In the genomic region with DNA sequence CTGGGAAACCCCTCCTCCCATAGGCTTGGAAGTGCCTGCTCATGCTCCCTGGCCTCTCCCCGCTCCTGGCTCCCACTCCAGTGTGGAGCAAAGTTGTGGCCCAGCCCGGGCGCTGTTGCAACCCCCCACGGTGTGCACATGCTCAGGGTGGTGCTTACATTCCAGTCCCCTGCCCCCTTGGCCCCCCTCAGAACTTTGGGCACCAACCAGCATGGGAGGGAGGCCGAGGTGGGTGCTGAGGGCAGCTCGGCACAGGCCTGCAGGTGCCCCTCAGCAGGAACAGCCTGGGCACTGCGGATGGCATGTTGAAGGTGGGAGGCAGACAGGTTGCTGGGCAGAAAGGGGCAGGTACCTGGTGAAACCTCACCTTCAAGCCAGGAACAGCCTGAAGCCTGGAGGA, we compare ENCODE assay signal across 16 cellular contexts.
DNase-seq lines count a peak whose midpoint lies in the region; ATAC-seq and TF ChIP-seq lines count a peak whose summit lies in the region.
"Had no signal": no experiment of that assay in that cellular context is flagged by ENCODE, and none has a peak within 500 bp of the region (broad histone marks: within the 10 kb centered on the region; RNA-seq: fewer than 3 reads in every experiment).

No MANE protein-coding gene starts in this region.

- intact Hi-C loops in IMR-90 (cut with micrococcal nuclease) (no loop called here), upper lobe of right lung (cut with DNase I) (no loop called here)

- H2AFZ ChIP-seq in IMR-90 (replicated peaks; ENCODE audit: low read length, poor library complexity) (no peak overlapping the region), mesenchymal stem cell (ENCODE audit: low read depth, low read length) (no peak overlapping the region)

- H3K4ac ChIP-seq in IMR-90 (ENCODE audit: low read depth, low read length) (peak overlapping the region; percentile 58; the same call in 1 of the 2 replicates), mesenchymal stem cell (ENCODE audit: low read depth in 1 of 2, low read length in 2 of 2) (no peak overlapping the region)

- CTCF ChIA-PET in IMR-90 (lab: Yijun Ruan, JAX) = no interaction called here

- H2BK20ac ChIP-seq in IMR-90 (ENCODE audit: low read depth, low read length) = no peak overlapping the region

- H2BK12ac ChIP-seq in mesenchymal stem cell (ENCODE audit: low read length in 2 of 2) = no peak overlapping the region

- TF ChIP-seq CTCF in IMR-90 (conservative IDR thresholded peaks at IDR 0.05; ENCODE audit: low read depth, low read length) = no peak
- TF ChIP-seq CTCF in upper lobe of right lung (IDR thresholded peaks at IDR 0.05) = no peak
- TF ChIP-seq CTCF in BE2C (IDR thresholded peaks at IDR 0.05; ENCODE audit: low read depth, low read length) = no peak

- H4K8ac ChIP-seq in IMR-90 (ENCODE audit: low read depth in 2 of 2, low read length in 2 of 2) (no peak overlapping the region), mesenchymal stem cell (ENCODE audit: low read length) (peak overlapping the region; percentile 39)

- in situ Hi-C loops in IMR-90 (cut with MboI; ENCODE audit: low sequenced_read_pairs) = no loop called here

- no peaks in the 10 kb centered on the region for H4K20me1 ChIP-seq in IMR-90 (ENCODE audit: insufficient read depth, low read length)
- H4K20me1 ChIP-seq: BLaER1 treated with 17β-estradiol and CSF1 and Interleukin-3, amounts not matched to agents 10 nM and 100 nM had no signal

- no peak overlapping the region for H3K9ac ChIP-seq in IMR-90 (ENCODE audit: low read depth, low read length)
- H3K9ac ChIP-seq in mesenchymal stem cell (ENCODE audit: low read length) = no peak overlapping the region
- H3K9ac ChIP-seq: BLaER1 treated with 17β-estradiol and CSF1 and Interleukin-3, amounts not matched to agents 10 nM and 100 nM had no signal

- H2AK5ac ChIP-seq in IMR-90 (ENCODE audit: low read depth, low read length) (peak overlapping the region; percentile 52; the same call in 1 of the 2 replicates), mesenchymal stem cell (ENCODE audit: low read length, severe bottlenecking) (no peak overlapping the region)

- TF ChIP-seq RAD21 in IMR-90 (IDR thresholded peaks at IDR 0.05; ENCODE audit: low read length) = no peak

- H3K79me1 ChIP-seq in IMR-90 (ENCODE audit: low read depth in 1 of 2, low read length in 2 of 2) (no peaks in the 10 kb centered on the region), mesenchymal stem cell (replicated peaks; ENCODE audit: low read length, poor library complexity, severe bottlenecking) (no peaks in the 10 kb centered on the region)

- dilution Hi-C loops in IMR-90 (cut with HindIII; ENCODE audit: low sequenced_read_pairs, unreplicated experiment) = no loop called here

- H3K9me3 ChIP-seq in IMR-90 (ENCODE audit: control insufficient read depth, insufficient read depth, low read length) (peaks cover 3% of the 10 kb centered on the region; the same call in 1 of the 2 replicates), mesenchymal stem cell (ENCODE audit: control insufficient read depth, low read length) (peaks cover 11% of the 10 kb centered on the region), upper lobe of right lung (no peaks in the 10 kb centered on the region), BE2C (no peaks in the 10 kb centered on the region)
- H3K9me3 ChIP-seq: Caco-2 had no signal

- H4K91ac ChIP-seq in IMR-90 (ENCODE audit: insufficient read depth, low read depth, low read length) = no peak overlapping the region
- peak overlapping the region; percentile 61 for H4K91ac ChIP-seq in mesenchymal stem cell (ENCODE audit: low read length)

- DNase-seq in IMR-90 (no peak), mesenchymal stem cell (no peak), upper lobe of right lung (no peak), BE2C (no peak)
- DNase-seq: 8988T; ACHN; Caco-2; Calu3; CD4-positive, alpha-beta T cell; CD8-positive, alpha-beta T cell; DMS79 treated with DMSO at 0.1 percent for 48 hours; GF-D8 had no signal

- H3K18ac ChIP-seq in IMR-90 (ENCODE audit: low read depth, low read length) (no peak overlapping the region; the same call in 1 of the 2 replicates), mesenchymal stem cell (ENCODE audit: low read depth in 1 of 2, low read length in 2 of 2) (peak overlapping the region in 1 of 2 experiments; percentile 21)

- H3K23ac ChIP-seq in IMR-90 (ENCODE audit: low read depth, low read length) = no peak overlapping the region
- H3K23ac ChIP-seq in mesenchymal stem cell (ENCODE audit: low read length in 2 of 2) = no peak overlapping the region

- H3K56ac ChIP-seq in IMR-90 (ENCODE audit: extremely low read depth, insufficient read depth, low read length) = no peak overlapping the region

- POLR2A ChIA-PET in IMR-90 (lab: Charles Lee; ENCODE audit: unreplicated experiment) = no interaction called here

- H3K4me3 ChIP-seq in IMR-90 (ENCODE audit: insufficient read depth, low read depth, low read length) = no peak overlapping the region
- H3K4me3 ChIP-seq in mesenchymal stem cell (ENCODE audit: insufficient read depth in 1 of 2, low read depth in 1 of 2, low read length in 2 of 2) = no peak overlapping the region
- no peak overlapping the region for H3K4me3 ChIP-seq in upper lobe of right lung
- no peak overlapping the region for H3K4me3 ChIP-seq in BE2C (ENCODE audit: low read depth, low read length)
- H3K4me3 ChIP-seq: BLaER1 treated with 17β-estradiol and CSF1 and Interleukin-3, amounts not matched to agents 10 nM and 100 nM had no signal

- H2BK120ac ChIP-seq in IMR-90 (ENCODE audit: low read depth, low read length) (peak overlapping the region; percentile 28; the same call in 1 of the 2 replicates), mesenchymal stem cell (ENCODE audit: low read depth, low read length) (no peak overlapping the region)

- H2BK5ac ChIP-seq in IMR-90 (ENCODE audit: low read depth, low read length, poor library complexity, severe bottlenecking) = no peak overlapping the region
- no peak overlapping the region for H2BK5ac ChIP-seq in mesenchymal stem cell (ENCODE audit: low read depth, low read length, poor library complexity, severe bottlenecking)

- 69% methylated on average over 5 of the region's 7 CpGs; no CpG with 5 or more reads in 1 of the 2 experiments for WGBS in IMR-90 (ENCODE audit: extremely low coverage in 2 of 2, insufficient read length in 1 of 2), 2 experiments
- WGBS in mesenchymal stem cell = 92% methylated on average over 6 of the region's 7 CpGs

- no peak overlapping the region for H2AK9ac ChIP-seq in IMR-90 (replicated peaks; ENCODE audit: low read depth, low read length, poor library complexity)

- H3K4me1 ChIP-seq in IMR-90 (ENCODE audit: control insufficient read depth, insufficient read depth, low read length) = peaks cover 6% of the 10 kb centered on the region
- peaks cover 2% of the 10 kb centered on the region for H3K4me1 ChIP-seq in mesenchymal stem cell (ENCODE audit: control insufficient read depth, insufficient read depth, low read depth, low read length)
- no peaks in the 10 kb centered on the region for H3K4me1 ChIP-seq in upper lobe of right lung
- no peaks in the 10 kb centered on the region for H3K4me1 ChIP-seq in BE2C
- H3K4me1 ChIP-seq: BLaER1 treated with 17β-estradiol and CSF1 and Interleukin-3, amounts not matched to agents 10 nM and 100 nM; Caco-2 had no signal

- no peak for TF ChIP-seq POLR2A in IMR-90 (IDR thresholded peaks at IDR 0.05; ENCODE audit: low read depth, low read length)

- 0 out of 2 replicates have a peak, but pooled peaks cover 2% of the 10 kb centered on the region for H3K9me1 ChIP-seq in IMR-90 (ENCODE audit: insufficient read depth, low read length)

- H3K36me3 ChIP-seq in IMR-90 (ENCODE audit: control insufficient read depth, insufficient read depth, low read length) = peaks cover 36% of the 10 kb centered on the region
- peaks cover 12 to 28% of the 10 kb centered on the region in 2 experiments for H3K36me3 ChIP-seq in mesenchymal stem cell (ENCODE audit: control insufficient read depth in 1 of 2, insufficient read depth in 2 of 2, low read depth in 1 of 2, low read length in 2 of 2)
- H3K36me3 ChIP-seq in upper lobe of right lung = no peaks in the 10 kb centered on the region
- no peaks in the 10 kb centered on the region for H3K36me3 ChIP-seq in BE2C
- H3K36me3 ChIP-seq: BLaER1 treated with 17β-estradiol and CSF1 and Interleukin-3, amounts not matched to agents 10 nM and 100 nM had no signal

- ATAC-seq in IMR-90 (ENCODE audit: low read depth) = no peak
- ATAC-seq in upper lobe of right lung = peak; percentile 30
- ATAC-seq in HG02571 (IDR thresholded peaks at IDR 0.05; ENCODE audit: unreplicated experiment) = no peak
- no peak for ATAC-seq in HG02884 (IDR thresholded peaks at IDR 0.05; ENCODE audit: unreplicated experiment)
- ATAC-seq: CD8-positive, alpha-beta T cell had no signal

- H2BK15ac ChIP-seq in IMR-90 (ENCODE audit: low read depth, low read length) (no peak overlapping the region), mesenchymal stem cell (ENCODE audit: low read depth, poor library complexity, severe bottlenecking) (no peak overlapping the region)

- H3K27me3 ChIP-seq in IMR-90 (ENCODE audit: control insufficient read depth, insufficient read depth, low read length) (no peaks in the 10 kb centered on the region), mesenchymal stem cell (ENCODE audit: control insufficient read depth in 1 of 2, insufficient read depth in 1 of 2, low read length in 2 of 2) (no peaks in the 10 kb centered on the region), upper lobe of right lung (no peaks in the 10 kb centered on the region), BE2C (no peaks in the 10 kb centered on the region)
- H3K27me3 ChIP-seq: BLaER1 treated with 17β-estradiol and CSF1 and Interleukin-3, amounts not matched to agents 10 nM and 100 nM had no signal

- BruUV-seq in IMR-90 (replicated peaks; lab: Mats Ljungman, UMichigan) = no TSS peak

- no peak overlapping the region for H3K4me2 ChIP-seq in IMR-90 (ENCODE audit: low read depth, low read length)
- no peak overlapping the region for H3K4me2 ChIP-seq in mesenchymal stem cell (ENCODE audit: low read length, poor library complexity, severe bottlenecking)
- H3K4me2 ChIP-seq: BLaER1 treated with 17β-estradiol and CSF1 and Interleukin-3, amounts not matched to agents 10 nM and 100 nM had no signal

- H3K14ac ChIP-seq in IMR-90 (replicated peaks; ENCODE audit: low read depth, low read length) (no peak overlapping the region), mesenchymal stem cell (ENCODE audit: low read length in 2 of 2) (peak overlapping the region in 1 of 2 experiments; percentile 7)

- no peak overlapping the region for H4K5ac ChIP-seq in IMR-90 (ENCODE audit: low read depth, low read length)

- H3K27ac ChIP-seq in IMR-90 (ENCODE audit: insufficient read depth, low read length) (no peak overlapping the region), mesenchymal stem cell (ENCODE audit: low read length, poor library complexity, severe bottlenecking) (no peak overlapping the region), upper lobe of right lung (no peak overlapping the region)
- H3K27ac ChIP-seq: BLaER1 treated with 17β-estradiol and CSF1 and Interleukin-3, amounts not matched to agents 10 nM and 100 nM; C4-2B had no signal

TF ChIP-seq in IMR-90, 13 proteins besides CTCF, POLR2A, EP300 and RAD21 (continues in another document):
- TF ChIP-seq RCOR1 (IDR thresholded peaks at IDR 0.05; ENCODE audit: insufficient replicate concordance, low read length) (no peak), MXI1 (IDR thresholded peaks at IDR 0.05; ENCODE audit: borderline replicate concordance, low read depth, low read length) (no peak), CHD1 (IDR thresholded peaks at IDR 0.05; ENCODE audit: low read depth, low read length) (no peak), NFE2L2 (IDR thresholded peaks at IDR 0.05; ENCODE audit: low read depth, low read length) (no peak)
